1 cellular context compared by ENCODE assay signal in the genomic region with DNA sequence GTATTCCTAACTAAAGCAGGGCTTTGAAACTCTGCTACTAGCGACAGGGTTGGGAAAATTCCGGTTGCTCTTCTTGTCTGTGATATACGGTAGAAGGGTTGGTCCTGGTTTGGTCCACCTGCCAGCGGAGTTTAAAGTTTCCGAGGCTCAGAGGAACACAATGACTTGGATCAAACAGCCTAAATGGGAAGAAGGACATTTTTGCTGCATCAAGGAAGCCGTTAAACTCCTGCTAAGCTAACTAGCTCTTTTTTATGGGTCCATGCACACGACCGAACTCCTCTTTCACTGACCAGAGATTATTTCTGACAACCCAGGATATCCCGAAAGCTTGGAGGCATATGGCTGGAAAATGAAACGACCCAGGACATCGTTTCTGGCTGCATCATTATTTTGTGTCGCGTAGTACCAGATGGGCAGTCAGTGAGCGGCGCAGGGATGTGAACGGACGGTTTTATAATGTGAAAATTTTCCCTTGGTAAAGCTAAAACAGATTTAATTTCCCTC.
A peak's percentile ranks its signal among the peaks of the same experiment; 100 is the strongest.
TF ChIP-seq lines count a peak whose summit lies in the region.

A gene with protein sequence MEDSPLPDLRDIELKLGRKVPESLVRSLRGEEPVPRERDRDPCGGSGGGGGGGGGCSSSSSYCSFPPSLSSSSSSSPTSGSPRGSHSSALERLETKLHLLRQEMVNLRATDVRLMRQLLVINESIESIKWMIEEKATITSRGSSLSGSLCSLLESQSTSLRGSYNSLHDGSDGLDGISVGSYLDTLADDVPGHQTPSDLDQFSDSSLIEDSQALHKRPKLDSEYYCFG (plus strand): TSS at position 160 of the 507 bp plus-strand sequence. CDS start 696 bp downstream, outside the sequence.

TF ChIP-seq in IMR-90, 13 proteins besides CTCF, POLR2A, EP300 and RAD21:
- TF ChIP-seq SMC3 (IDR thresholded peaks at IDR 0.05; ENCODE audit: low read depth, low read length) (no peak), USF2 (IDR thresholded peaks at IDR 0.05; ENCODE audit: low read depth, low read length) (no peak), MXI1 (IDR thresholded peaks at IDR 0.05; ENCODE audit: borderline replicate concordance, low read depth, low read length) (0 out of 2 replicates have a peak, but pooled peaks have one; percentile 12), FOS (IDR thresholded peaks at IDR 0.05; ENCODE audit: low read depth, low read length) (no peak), MAZ (IDR thresholded peaks at IDR 0.05; ENCODE audit: borderline replicate concordance, low read depth, low read length) (no peak), CHD1 (IDR thresholded peaks at IDR 0.05; ENCODE audit: low read depth, low read length) (no peak), NFE2L2 (IDR thresholded peaks at IDR 0.05; ENCODE audit: low read depth, low read length) (no peak; the same call in 1 of the 2 replicates), BHLHE40 (IDR thresholded peaks at IDR 0.05; ENCODE audit: low read depth, low read length) (no peak), MAFK (IDR thresholded peaks at IDR 0.05; ENCODE audit: low read depth, low read length) (peak; percentile 19; the same call in 1 of the 2 replicates)
